Comparison of ENCODE assay signal across 8 cellular contexts in genomic region chr2:88941178-88941577, GRCh38.
A peak's percentile ranks its signal among the peaks of the same experiment; 100 is the strongest.
DNase-seq lines count a peak whose midpoint lies in the region; ATAC-seq and TF ChIP-seq lines count a peak whose summit lies in the region.
"Not testable (repeated sequence)": the region's sequence is repeated elsewhere in the genome, so short reads cannot be mapped to it uniquely, and the experiment has no call there.

No MANE protein-coding gene starts in this region.

- not testable (repeated sequence) for H3K4me1 ChIP-seq in right lobe of liver, upper lobe of right lung

- H3K36me3 ChIP-seq in right lobe of liver, upper lobe of right lung: not testable (repeated sequence)

- not testable (repeated sequence) for H3K36me3 Mint-ChIP-seq in CD14-positive monocyte; activated naive CD8-positive, alpha-beta T cell treated with anti-CD3 and anti-CD28 coated beads, Interleukin-2, amount 50 U/mL, for 24 hours (ENCODE audit: low read depth)

- not testable (repeated sequence) for H3K27me3 Mint-ChIP-seq in CD14-positive monocyte (ENCODE audit: low read depth in 3 of 3); activated naive CD8-positive, alpha-beta T cell treated with anti-CD3 and anti-CD28 coated beads, Interleukin-2, amount 50 U/mL, for 24 hours

- H3K9me3 ChIP-seq in right lobe of liver, upper lobe of right lung: not testable (repeated sequence)

- DNase-seq in CD14-positive monocyte (ENCODE audit: low spot score); right lobe of liver; upper lobe of right lung: not testable (repeated sequence)
- DNase-seq in NAMALWA (ENCODE audit: low spot score) (peak; percentile 71), SIG-M5 treated with dmso at 0.1 percent for 504 hours (lab: John Stamatoyannopoulos, UW; ENCODE audit: unreplicated experiment) (peak; percentile 24), erythroblast (lab: John Stamatoyannopoulos, UW) (peak; percentile 14 to 20)
- peak; percentile 8 for DNase-seq in activated naive CD8-positive, alpha-beta T cell treated with anti-CD3 and anti-CD28 coated beads, Interleukin-2, amount 50 U/mL, for 24 hours

- H3K4me1 Mint-ChIP-seq in CD14-positive monocyte; activated naive CD8-positive, alpha-beta T cell treated with anti-CD3 and anti-CD28 coated beads, Interleukin-2, amount 50 U/mL, for 24 hours: not testable (repeated sequence)

- ATAC-seq in activated naive CD8-positive, alpha-beta T cell treated with anti-CD3 and anti-CD28 coated beads, Interleukin-2, amount 50 U/mL, for 24 hours; right lobe of liver: not testable (repeated sequence)
- ATAC-seq in upper lobe of right lung: peak; percentile 37

- H3K4me3 Mint-ChIP-seq in CD14-positive monocyte; activated naive CD8-positive, alpha-beta T cell treated with anti-CD3 and anti-CD28 coated beads, Interleukin-2, amount 50 U/mL, for 24 hours: not testable (repeated sequence)

- TF ChIP-seq CTCF in CD14-positive monocyte (IDR thresholded peaks at IDR 0.05) (peak; percentile 41), GM12875 (IDR thresholded peaks at IDR 0.05; ENCODE audit: borderline replicate concordance, insufficient read depth, low read depth, low read length) (peak; percentile 59; the same call in 1 of the 2 replicates), right lobe of liver (IDR thresholded peaks at IDR 0.05) (peak in 3 of 4 donors; percentile 15 to 38 (median 20)), upper lobe of right lung (IDR thresholded peaks at IDR 0.05) (peak; percentile 35)

- not testable (repeated sequence) for H3K27me3 ChIP-seq in right lobe of liver, upper lobe of right lung

- not testable (repeated sequence) for H3K9me3 Mint-ChIP-seq in CD14-positive monocyte; activated naive CD8-positive, alpha-beta T cell treated with anti-CD3 and anti-CD28 coated beads, Interleukin-2, amount 50 U/mL, for 24 hours

- H3K27ac Mint-ChIP-seq in CD14-positive monocyte; activated naive CD8-positive, alpha-beta T cell treated with anti-CD3 and anti-CD28 coated beads, Interleukin-2, amount 50 U/mL, for 24 hours: not testable (repeated sequence)

- not testable (repeated sequence) for H3K27ac ChIP-seq in right lobe of liver, upper lobe of right lung

- WGBS in right lobe of liver (ENCODE audit: insufficient coverage, low coverage, low lambda C conversion rate, missing lambda C conversion rate): 14% methylated on average over 1 of the region's 2 CpGs

- not testable (repeated sequence) for TF ChIP-seq POLR2A in erythroblast (IDR thresholded peaks at IDR 0.05; ENCODE audit: low read length); right lobe of liver (IDR thresholded peaks at IDR 0.05)

- H3K4me3 ChIP-seq in GM12875 (ENCODE audit: low read depth, low read length); right lobe of liver; upper lobe of right lung: not testable (repeated sequence)

- intact Hi-C loops in CD14-positive monocyte (cut with micrococcal nuclease); right lobe of liver (cut with DNase I); upper lobe of right lung (cut with DNase I): not testable (repeated sequence)
